18 cellular contexts compared by ENCODE assay signal in genomic region chr2:206533977-206534376, GRCh38.
"Had no signal": no experiment of that assay in that cellular context is flagged by ENCODE, and none has a peak within 500 bp of the region (broad histone marks: within the 10 kb centered on the region; RNA-seq: fewer than 3 reads in every experiment).

No MANE protein-coding gene starts in this region.

- H3K4me1 ChIP-seq: esophagus squamous epithelium, stomach had no signal

- H3K4me3 ChIP-seq: esophagus squamous epithelium, neural progenitor cell, psoas muscle, skin epidermis, stomach had no signal

- H3K36me3 ChIP-seq: esophagus squamous epithelium, neural progenitor cell, stomach had no signal

- DNase-seq: activated CD4-positive, alpha-beta memory T cell treated with anti-CD3 and anti-CD28 coated beads for 36 hours; activated CD4-positive, alpha-beta T cell treated with anti-CD3 and anti-CD28 coated beads for 4 hours; activated naive CD8-positive, alpha-beta T cell treated with anti-CD3 and anti-CD28 coated beads for 36 hours; activated T-cell treated with anti-CD3 and anti-CD28 coated beads for 4 hours; amniotic stem cell; effector CD8-positive, alpha-beta T cell; esophagus squamous epithelium; naive thymus-derived CD4-positive, alpha-beta T cell; psoas muscle; right cardiac atrium; stimulated activated CD4-positive, alpha-beta T cell treated with anti-CD3 and anti-CD28 coated beads, Interleukin-15, amount 100 ng/mL, for 24 hours; stimulated activated CD4-positive, alpha-beta T cell treated with anti-CD3 and anti-CD28 coated beads, Interleukin-2, amount 100 ng/mL, for 48 hours; stomach had no signal

- H3K9me3 Mint-ChIP-seq: activated CD4-positive, alpha-beta memory T cell treated with anti-CD3 and anti-CD28 coated beads for 36 hours; activated naive CD8-positive, alpha-beta T cell treated with anti-CD3 and anti-CD28 coated beads for 36 hours; memory B cell; naive thymus-derived CD4-positive, alpha-beta T cell; neural progenitor cell; type B pancreatic cell; WTC11 had no signal

- H3K36me3 Mint-ChIP-seq: activated CD4-positive, alpha-beta memory T cell treated with anti-CD3 and anti-CD28 coated beads for 36 hours; activated naive CD8-positive, alpha-beta T cell treated with anti-CD3 and anti-CD28 coated beads for 36 hours; memory B cell; naive thymus-derived CD4-positive, alpha-beta T cell; neural progenitor cell; type B pancreatic cell; WTC11 had no signal

- ATAC-seq: naive thymus-derived CD4-positive, alpha-beta T cell; psoas muscle; right cardiac atrium; WTC11 had no signal

- H3K27ac ChIP-seq: esophagus squamous epithelium, neural progenitor cell, psoas muscle, skin epidermis, stomach had no signal

- H3K9me3 ChIP-seq: esophagus squamous epithelium, psoas muscle, stomach had no signal

- H3K4me3 Mint-ChIP-seq: activated CD4-positive, alpha-beta memory T cell treated with anti-CD3 and anti-CD28 coated beads for 36 hours; activated naive CD8-positive, alpha-beta T cell treated with anti-CD3 and anti-CD28 coated beads for 36 hours; memory B cell; naive thymus-derived CD4-positive, alpha-beta T cell; neural progenitor cell; type B pancreatic cell; WTC11 had no signal

- H3K27me3 ChIP-seq: esophagus squamous epithelium, neural progenitor cell, stomach had no signal

- H3K27me3 Mint-ChIP-seq: type B pancreatic cell had no signal

- H3K27ac Mint-ChIP-seq: activated CD4-positive, alpha-beta memory T cell treated with anti-CD3 and anti-CD28 coated beads for 36 hours; activated naive CD8-positive, alpha-beta T cell treated with anti-CD3 and anti-CD28 coated beads for 36 hours; memory B cell; neural progenitor cell; type B pancreatic cell; WTC11 had no signal
